In genomic region chr19:45872095-45872919, GRCh38 we compare ENCODE assay signal across 9 cellular contexts. TPM values are rescaled to one million over a fixed set of nuclear protein-coding genes. Genes with fewer than 3 reads are reported as not detected.
"Had no signal": no experiment of that assay in that cellular context is flagged by ENCODE, and none has a peak within 500 bp of the region (broad histone marks: within the 10 kb centered on the region; RNA-seq: fewer than 3 reads in every experiment).

No MANE protein-coding gene starts in this region.

- DNase-seq: HFFc6 had no signal

- H3K4me3 Mint-ChIP-seq: GM23338, HFFc6 had no signal

- H3K9me3 Mint-ChIP-seq: GM23338, HFFc6, IgD-negative memory B cell had no signal

- H3K27ac Mint-ChIP-seq: GM23338, HFFc6, IgD-negative memory B cell had no signal

- FAIRE-seq: H1, H54 had no signal

- H3K9me3 ChIP-seq: HAP-1 had no signal

- H3K27ac ChIP-seq: KMS-11 had no signal

- H3K4me2 ChIP-seq: GM23338, KMS-11 had no signal

- H3K9ac ChIP-seq: KMS-11 had no signal

- H2AFZ ChIP-seq: GM23338 had no signal

- H3K4me1 ChIP-seq: HAP-1 had no signal

- H3K36me3 ChIP-seq: HAP-1 had no signal

- ATAC-seq: GM23338, HCT116 had no signal

- H3K4me3 ChIP-seq: GM23338, HAP-1 had no signal

RNA-seq across cellular contexts. Expression of gene FOXA3, which starts 8.2 kb away (rescaled TPM):
- total RNA-seq: HFFc6 had no signal
- polyA plus RNA-seq: IgD-negative memory B cell had no signal

RNA-seq across cellular contexts. Expression of gene NANOS2, which starts 42.3 kb away (rescaled TPM):
- total RNA-seq: H1, HFFc6, HT-29 had no signal
- polyA plus RNA-seq: IgD-negative memory B cell had no signal
